Comparison of ENCODE assay signal across 8 cellular contexts in genomic region chr19:10230904-10231623, GRCh38. TPM values are rescaled to one million over a fixed set of nuclear protein-coding genes. Genes with fewer than 3 reads are reported as not detected.
DNase-seq lines count a peak whose midpoint lies in the region; ATAC-seq and TF ChIP-seq lines count a peak whose summit lies in the region.

Gene S1PR2 (minus strand): TSS chr19:10231331. CDS start chr19:10224905, 6,426 bp downstream.

- H3K9me2 ChIP-seq in OCI-LY7 (ENCODE audit: insufficient read depth, low read length), result no peaks in the 10 kb centered on the region

- peaks cover 68% of the 10 kb centered on the region for H3K79me2 ChIP-seq in OCI-LY7 (ENCODE audit: insufficient read depth, low read depth, low read length)

- H3K9me3 ChIP-seq in OCI-LY7 (ENCODE audit: low read length), result no peaks in the 10 kb centered on the region
- H3K9me3 ChIP-seq in muscle layer of colon (ENCODE audit: low read length), result no peaks in the 10 kb centered on the region

- no peak for TF ChIP-seq CTCF in OCI-LY7 (conservative IDR thresholded peaks at IDR 0.05; ENCODE audit: low read length)

- H3K4me2 ChIP-seq in OCI-LY7 (ENCODE audit: low read length), result peak within 1 kb of the TSS; percentile 95

- H3K27ac ChIP-seq in OCI-LY7 (ENCODE audit: low read depth, low read length, poor library complexity, severe bottlenecking) (peak within 1 kb of the TSS; percentile 95), muscle layer of colon (ENCODE audit: low read depth, low read length) (peak within 1 kb of the TSS; percentile 98)

- DNase-seq in OCI-LY7 (ENCODE audit: low spot score) (peak; percentile 89), activated T-cell treated with anti-CD3 and anti-CD28 coated beads for 48 hours (ENCODE audit: low read depth) (peak; percentile 69), erythroblast (lab: John Stamatoyannopoulos, UW) (peak; percentile 59 to 65), NCI-H1048 (lab: John Stamatoyannopoulos, UW) (no peak)
- peak; percentile 38 to 44 for DNase-seq in stimulated activated CD8-positive, alpha-beta memory T cell treated with anti-CD3 and anti-CD28 coated beads, Interleukin-7, amount 100 ng/mL, for 48 hours (ENCODE audit: extremely low read depth in 1 of 2, low read depth in 1 of 2)

- TF ChIP-seq POLR2A in GM15510 (IDR thresholded peaks at IDR 0.05; ENCODE audit: borderline replicate concordance, extremely low read depth, insufficient read length) (peak; percentile 74), erythroblast (IDR thresholded peaks at IDR 0.05; ENCODE audit: low read length) (no peak)

- H3K9ac ChIP-seq in muscle layer of colon (ENCODE audit: low read length), result peak within 1 kb of the TSS; percentile 33

- ATAC-seq in HG03520 (IDR thresholded peaks at IDR 0.05; ENCODE audit: unreplicated experiment), result peak; percentile 33

- intact Hi-C loops in OCI-LY7 (cut with micrococcal nuclease; ENCODE audit: unreplicated experiment), result loop anchor here (10.0 kb wide), 2 partner anchors 126 to 744 kb away; partner anchors contain the start of genes ANGPTL6 and PPAN

- no TSS peak for BruUV-seq in OCI-LY7 (replicated peaks; lab: Mats Ljungman, UMichigan)

- 0 out of 2 replicates have a peak within 1 kb of the TSS, but pooled peaks have one; percentile 5 for H2AFZ ChIP-seq in OCI-LY7 (ENCODE audit: low read length)

- peaks cover 40% of the 10 kb centered on the region for H3K36me3 ChIP-seq in OCI-LY7 (ENCODE audit: insufficient read depth, low read length)
- H3K36me3 ChIP-seq in muscle layer of colon (ENCODE audit: insufficient read depth, low read length), result no peaks in the 10 kb centered on the region

- CTCF ChIA-PET in OCI-LY7 (lab: Charles Lee; ENCODE audit: unreplicated experiment), result no interaction called here

- H3K4me1 ChIP-seq in OCI-LY7 (ENCODE audit: insufficient read depth, low read length, poor library complexity, severe bottlenecking) (peaks cover 81% of the 10 kb centered on the region), muscle layer of colon (ENCODE audit: insufficient read depth, low read length) (peaks cover 10% of the 10 kb centered on the region)

- H3K4me3 ChIP-seq in OCI-LY7 (ENCODE audit: low read depth, low read length, poor library complexity, severe bottlenecking) (peak within 1 kb of the TSS; percentile 95), muscle layer of colon (ENCODE audit: low read depth in 1 of 2, low read length in 2 of 2) (peak within 1 kb of the TSS; percentile 76 to 97)

- POLR2A ChIA-PET in OCI-LY7 (lab: Charles Lee), result interaction anchor here (0.6 to 1.7 kb wide), 4 partner anchors 9 to 13 kb away, joined by 3 to 14 read pairs (median 6); no protein-coding TSS in a partner anchor

- no peaks in the 10 kb centered on the region for H4K20me1 ChIP-seq in OCI-LY7 (ENCODE audit: insufficient read depth, low read length)

- no peaks in the 10 kb centered on the region for H3K27me3 ChIP-seq in muscle layer of colon (ENCODE audit: control insufficient read depth in 1 of 2, insufficient read depth in 2 of 2, low read length in 2 of 2)

RNA-seq across cellular contexts. Expression of gene S1PR2, which starts in this region (rescaled TPM):
- total RNA-seq in OCI-LY7 (2014; rRNA removed; shearing (Covaris generic)), result 27.0 and 27.8 TPM in 2 replicates
- total RNA-seq in OCI-LY7 (2022), result 51.6 and 64.5 TPM in 2 replicates
